Comparison of ENCODE assay signal across 1 cellular context in the genomic region with DNA sequence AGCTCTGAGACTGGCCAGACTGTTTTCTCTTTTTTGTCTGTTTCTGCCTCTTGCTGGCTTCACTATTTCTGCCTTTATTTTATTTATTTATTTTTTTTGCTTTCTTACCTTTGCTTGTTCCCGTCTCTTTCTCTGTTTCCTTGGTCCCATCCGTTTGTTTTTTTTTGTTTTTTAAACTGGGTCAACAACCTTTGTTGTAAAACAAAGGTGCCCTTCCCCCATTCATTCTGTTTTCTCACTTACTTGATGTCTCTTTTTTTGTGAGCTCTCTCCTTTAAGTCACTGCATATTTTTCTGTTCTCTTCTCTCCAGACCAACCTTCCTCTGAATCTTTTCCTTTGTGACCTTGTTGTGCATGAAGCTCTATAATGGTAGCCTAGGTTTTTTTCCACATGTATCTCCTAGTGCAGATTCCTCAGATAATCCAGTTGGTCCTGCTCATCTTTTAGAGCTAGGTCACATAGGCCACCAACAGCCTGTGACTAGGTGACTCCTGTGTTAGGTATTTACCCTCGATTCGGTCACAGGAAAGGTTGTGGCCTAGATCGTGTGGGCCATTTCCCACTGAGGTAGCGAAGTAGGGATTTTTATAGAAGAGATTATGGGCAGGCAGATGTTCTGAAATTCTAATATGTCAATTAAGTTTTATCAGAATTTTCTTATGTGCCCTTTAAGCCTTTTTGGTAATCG.
TF ChIP-seq lines count a peak whose summit lies in the region.

No MANE protein-coding gene starts in this region.

TF ChIP-seq in WTC11, 78 proteins besides CTCF, POLR2A, EP300 and RAD21 (continued from another document):
- TF ChIP-seq, protein P1, sequence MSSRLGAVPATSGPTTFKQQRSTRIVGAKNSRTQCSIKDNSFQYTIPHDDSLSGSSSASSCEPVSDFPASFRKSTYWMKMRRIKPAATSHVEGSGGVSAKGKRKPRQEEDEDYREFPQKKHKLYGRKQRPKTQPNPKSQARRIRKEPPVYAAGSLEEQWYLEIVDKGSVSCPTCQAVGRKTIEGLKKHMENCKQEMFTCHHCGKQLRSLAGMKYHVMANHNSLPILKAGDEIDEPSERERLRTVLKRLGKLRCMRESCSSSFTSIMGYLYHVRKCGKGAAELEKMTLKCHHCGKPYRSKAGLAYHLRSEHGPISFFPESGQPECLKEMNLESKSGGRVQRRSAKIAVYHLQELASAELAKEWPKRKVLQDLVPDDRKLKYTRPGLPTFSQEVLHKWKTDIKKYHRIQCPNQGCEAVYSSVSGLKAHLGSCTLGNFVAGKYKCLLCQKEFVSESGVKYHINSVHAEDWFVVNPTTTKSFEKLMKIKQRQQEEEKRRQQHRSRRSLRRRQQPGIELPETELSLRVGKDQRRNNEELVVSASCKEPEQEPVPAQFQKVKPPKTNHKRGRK (CRISPR knock-in tag; IDR thresholded peaks at IDR 0.05; ENCODE audit: borderline replicate concordance), result no peak
- no peak for TF ChIP-seq NFYB (CRISPR knock-in tag; conservative IDR thresholded peaks at IDR 0.05; ENCODE audit: low read depth)
- TF ChIP-seq, protein P2, sequence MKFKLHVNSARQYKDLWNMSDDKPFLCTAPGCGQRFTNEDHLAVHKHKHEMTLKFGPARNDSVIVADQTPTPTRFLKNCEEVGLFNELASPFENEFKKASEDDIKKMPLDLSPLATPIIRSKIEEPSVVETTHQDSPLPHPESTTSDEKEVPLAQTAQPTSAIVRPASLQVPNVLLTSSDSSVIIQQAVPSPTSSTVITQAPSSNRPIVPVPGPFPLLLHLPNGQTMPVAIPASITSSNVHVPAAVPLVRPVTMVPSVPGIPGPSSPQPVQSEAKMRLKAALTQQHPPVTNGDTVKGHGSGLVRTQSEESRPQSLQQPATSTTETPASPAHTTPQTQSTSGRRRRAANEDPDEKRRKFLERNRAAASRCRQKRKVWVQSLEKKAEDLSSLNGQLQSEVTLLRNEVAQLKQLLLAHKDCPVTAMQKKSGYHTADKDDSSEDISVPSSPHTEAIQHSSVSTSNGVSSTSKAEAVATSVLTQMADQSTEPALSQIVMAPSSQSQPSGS (CRISPR knock-in tag; IDR thresholded peaks at IDR 0.05; ENCODE audit: borderline replicate concordance, low read depth), result no peak
- TF ChIP-seq, protein P3, sequence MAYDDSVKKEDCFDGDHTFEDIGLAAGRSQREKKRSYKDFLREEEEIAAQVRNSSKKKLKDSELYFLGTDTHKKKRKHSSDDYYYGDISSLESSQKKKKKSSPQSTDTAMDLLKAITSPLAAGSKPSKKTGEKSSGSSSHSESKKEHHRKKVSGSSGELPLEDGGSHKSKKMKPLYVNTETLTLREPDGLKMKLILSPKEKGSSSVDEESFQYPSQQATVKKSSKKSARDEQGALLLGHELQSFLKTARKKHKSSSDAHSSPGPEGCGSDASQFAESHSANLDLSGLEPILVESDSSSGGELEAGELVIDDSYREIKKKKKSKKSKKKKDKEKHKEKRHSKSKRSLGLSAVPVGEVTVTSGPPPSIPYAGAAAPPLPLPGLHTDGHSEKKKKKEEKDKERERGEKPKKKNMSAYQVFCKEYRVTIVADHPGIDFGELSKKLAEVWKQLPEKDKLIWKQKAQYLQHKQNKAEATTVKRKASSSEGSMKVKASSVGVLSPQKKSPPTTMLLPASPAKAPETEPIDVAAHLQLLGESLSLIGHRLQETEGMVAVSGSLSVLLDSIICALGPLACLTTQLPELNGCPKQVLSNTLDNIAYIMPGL (CRISPR knock-in tag; IDR thresholded peaks at IDR 0.05), result no peak
- TF ChIP-seq, protein P4, sequence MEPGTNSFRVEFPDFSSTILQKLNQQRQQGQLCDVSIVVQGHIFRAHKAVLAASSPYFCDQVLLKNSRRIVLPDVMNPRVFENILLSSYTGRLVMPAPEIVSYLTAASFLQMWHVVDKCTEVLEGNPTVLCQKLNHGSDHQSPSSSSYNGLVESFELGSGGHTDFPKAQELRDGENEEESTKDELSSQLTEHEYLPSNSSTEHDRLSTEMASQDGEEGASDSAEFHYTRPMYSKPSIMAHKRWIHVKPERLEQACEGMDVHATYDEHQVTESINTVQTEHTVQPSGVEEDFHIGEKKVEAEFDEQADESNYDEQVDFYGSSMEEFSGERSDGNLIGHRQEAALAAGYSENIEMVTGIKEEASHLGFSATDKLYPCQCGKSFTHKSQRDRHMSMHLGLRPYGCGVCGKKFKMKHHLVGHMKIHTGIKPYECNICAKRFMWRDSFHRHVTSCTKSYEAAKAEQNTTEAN (CRISPR knock-in tag; IDR thresholded peaks at IDR 0.05), result no peak
- no peak for TF ChIP-seq NR2C2 (CRISPR knock-in tag; IDR thresholded peaks at IDR 0.05)
- no peak for TF ChIP-seq ETV6 (CRISPR knock-in tag; IDR thresholded peaks at IDR 0.05)
- TF ChIP-seq ESRRA (CRISPR knock-in tag; IDR thresholded peaks at IDR 0.05; ENCODE audit: borderline replicate concordance), result no peak
- no peak for TF ChIP-seq ZNF423 (CRISPR knock-in tag; IDR thresholded peaks at IDR 0.05)
- no peak for TF ChIP-seq NFE2L1 (CRISPR knock-in tag; IDR thresholded peaks at IDR 0.05)
- TF ChIP-seq CREM (CRISPR knock-in tag; IDR thresholded peaks at IDR 0.05), result no peak
TF ChIP-seq in WTC11: peak in this region for 0.
